Comparison of ENCODE assay signal across 8 cellular contexts in genomic region chr12:10214131-10214876, GRCh38. TPM values are rescaled to one million over a fixed set of nuclear protein-coding genes. Genes with fewer than 3 reads are reported as not detected.
DNase-seq lines count a peak whose midpoint lies in the region; ATAC-seq, FAIRE-seq and TF ChIP-seq lines count a peak whose summit lies in the region.

No MANE protein-coding gene starts in this region.

- TSS peak; percentile 53 for BruUV-seq in K562 (replicated peaks; lab: Mats Ljungman, UMichigan)

- in situ Hi-C loops in K562 (cut with MboI), result no loop called here

- peak overlapping the region; percentile 82; the same call in 1 of the 2 replicates for H2AFZ ChIP-seq in K562 (ENCODE audit: low read depth, low read length)

- ATAC-seq in K562, result no peak; the same call in 2 of the 3 replicates

- peaks cover 11% of the 10 kb centered on the region; the same call in 1 of the 2 replicates for H3K36me3 ChIP-seq in BLaER1
- H3K36me3 ChIP-seq in HUES48 (ENCODE audit: control insufficient read depth, insufficient read depth, low read length), result peaks cover 20% of the 10 kb centered on the region
- peaks cover 2% of the 10 kb centered on the region; the same call in 1 of the 3 replicates for H3K36me3 ChIP-seq in K562 (ENCODE audit: control insufficient read depth, insufficient read depth, low read length)
- peaks cover 4 to 9% (median 7%) of the 10 kb centered on the region in 4 donors for H3K36me3 ChIP-seq in liver (ENCODE audit: control insufficient read depth in 4 of 4, insufficient read depth in 3 of 4, low read depth in 1 of 4, low read length in 3 of 4)
- peaks cover 12 to 14% of the 10 kb centered on the region in 2 donors for H3K36me3 ChIP-seq in thyroid gland

- no peak for TF ChIP-seq RAD21 in K562 (CRISPR knock-in tag; conservative IDR thresholded peaks at IDR 0.05 in 1 of 2, IDR thresholded peaks at IDR 0.05 in 1 of 2)
- no peak for TF ChIP-seq RAD21 in liver (IDR thresholded peaks at IDR 0.05)

- POLR2A ChIA-PET in K562 (lab: Yijun Ruan, JAX), result interaction anchor here (0.6 to 0.8 kb wide), 4 partner anchors 9 to 1684 kb away, joined by 3 read pairs; no protein-coding TSS in a partner anchor

- H3K27ac ChIP-seq in BLaER1 (no peak overlapping the region), HUES48 (ENCODE audit: low read depth, low read length) (peak overlapping the region; percentile 99), K562 (ENCODE audit: extremely low read depth, low read depth, low read length) (peak overlapping the region; percentile 88), liver (ENCODE audit: low read depth in 1 of 2, low read length in 2 of 2) (peak overlapping the region; percentile 100), thyroid gland (peak overlapping the region; percentile 99 to 100 (median 99))

- H3K9me1 ChIP-seq in K562 (ENCODE audit: control insufficient read depth, insufficient read depth, low read length), result no peaks in the 10 kb centered on the region

- peak overlapping the region; percentile 92 for H3K4me2 ChIP-seq in BLaER1
- peak overlapping the region; percentile 86 for H3K4me2 ChIP-seq in K562 (ENCODE audit: insufficient read depth, low read length)

- DNase-seq in K562 (ENCODE audit: extremely low read depth in 1 of 4, low spot score in 3 of 4) (peak in 3 of 4 experiments; percentile 6 to 17 (median 10)), thyroid gland (no peak), 8988T (no peak), NCI-H1930 (lab: John Stamatoyannopoulos, UW) (no peak), NCI-H1694 treated with DMSO at 0.1 percent for 48 hours (lab: John Stamatoyannopoulos, UW) (no peak)

- peak overlapping the region; percentile 81 for H3K4me3 ChIP-seq in BLaER1
- peak overlapping the region; percentile 77 for H3K4me3 ChIP-seq in HUES48 (ENCODE audit: low read depth, low read length)
- H3K4me3 ChIP-seq in K562, result peak overlapping the region; percentile 81
- peak overlapping the region; percentile 74 to 93 (median 89) for H3K4me3 ChIP-seq in liver (ENCODE audit: low read depth in 1 of 3, low read length in 3 of 3)
- H3K4me3 ChIP-seq in thyroid gland (replicated peaks in 1 of 3), result peak overlapping the region; percentile 60 to 83 (median 75)

- H4K20me1 ChIP-seq in BLaER1, result 0 out of 2 replicates have a peak, but pooled peaks cover 19% of the 10 kb centered on the region
- H4K20me1 ChIP-seq in K562 (replicated peaks; ENCODE audit: control insufficient read depth, insufficient read depth, low read length), result no peaks in the 10 kb centered on the region

- no peak for TF ChIP-seq EP300 in K562 (IDR thresholded peaks at IDR 0.05; ENCODE audit: low read length)

- no peaks in the 10 kb centered on the region; the same call in 1 of the 2 replicates for H3K27me3 ChIP-seq in BLaER1
- H3K27me3 ChIP-seq in HUES48 (ENCODE audit: control insufficient read depth, insufficient read depth, low read length), result no peaks in the 10 kb centered on the region
- H3K27me3 ChIP-seq in K562 (ENCODE audit: control insufficient read depth in 2 of 2, insufficient read depth in 2 of 2, low read length in 2 of 2), result no peaks in the 10 kb centered on the region
- H3K27me3 ChIP-seq in liver (ENCODE audit: control insufficient read depth in 4 of 4, insufficient read depth in 4 of 4, low read length in 3 of 4), result no peaks in the 10 kb centered on the region
- no peaks in the 10 kb centered on the region for H3K27me3 ChIP-seq in thyroid gland

- CTCF ChIA-PET in K562 (lab: Yijun Ruan, JAX; ENCODE audit: low intra/inter-chr PET ratio), result no interaction called here

- H3K9ac ChIP-seq in BLaER1 (no peak overlapping the region), HUES48 (ENCODE audit: low read depth, low read length) (peak overlapping the region; percentile 58), K562 (ENCODE audit: insufficient read depth in 1 of 2, low read depth in 2 of 2, low read length in 2 of 2) (peak overlapping the region; percentile 85 to 91), liver (ENCODE audit: low read depth in 1 of 2, low read length in 2 of 2) (peak overlapping the region; percentile 94 to 99)

- H3K4me1 ChIP-seq in BLaER1, result peaks cover 20% of the 10 kb centered on the region
- H3K4me1 ChIP-seq in HUES48 (ENCODE audit: control insufficient read depth, insufficient read depth, low read length), result peaks cover 18% of the 10 kb centered on the region
- H3K4me1 ChIP-seq in K562 (replicated peaks in 1 of 2; ENCODE audit: control insufficient read depth in 2 of 2, insufficient read depth in 2 of 2, low read length in 2 of 2), result peaks cover 12 to 22% of the 10 kb centered on the region in 2 experiments
- peaks cover 0 to 16% (median 7%) of the 10 kb centered on the region in 4 donors for H3K4me1 ChIP-seq in liver (ENCODE audit: control insufficient read depth in 4 of 4, insufficient read depth in 4 of 4, low read length in 3 of 4)
- H3K4me1 ChIP-seq in thyroid gland, result peaks cover 13 to 14% of the 10 kb centered on the region in 2 donors

- TF ChIP-seq CTCF in K562 (IDR thresholded peaks at IDR 0.05 in 2 of 3, conservative IDR thresholded peaks at IDR 0.05 in 1 of 3; ENCODE audit: insufficient read depth in 2 of 3, low read depth in 1 of 3, low read length in 3 of 3) (no peak), liver (IDR thresholded peaks at IDR 0.05; ENCODE audit: low read depth, low read length, missing input control) (no peak), thyroid gland (IDR thresholded peaks at IDR 0.05) (no peak)

- no peak for FAIRE-seq in K562 (lab: Jason Lieb, UNC)

- WGBS in K562 (ENCODE audit: insufficient coverage, low coverage, missing lambda C conversion rate), result 11% methylated on average over 10 of the region's 10 CpGs
- WGBS in liver, result 11% methylated on average over 10 of the region's 10 CpGs
- 42 to 51% methylated on average over 10 of the region's 10 CpGs for WGBS in thyroid gland, 2 donors

- H3K79me2 ChIP-seq in K562 (ENCODE audit: control insufficient read depth, insufficient read depth, low read length), result peaks cover 18% of the 10 kb centered on the region

- intact Hi-C loops in K562 (cut with micrococcal nuclease), result no loop called here
- intact Hi-C loops in thyroid gland (cut with DNase I), result no loop called here

- no peak for TF ChIP-seq POLR2A in K562 (conservative IDR thresholded peaks at IDR 0.05)
- no peak for TF ChIP-seq POLR2A in thyroid gland (IDR thresholded peaks at IDR 0.05)

- H3K9me3 ChIP-seq in BLaER1, result no peaks in the 10 kb centered on the region
- no peaks in the 10 kb centered on the region for H3K9me3 ChIP-seq in HUES48 (ENCODE audit: control insufficient read depth, insufficient read depth, low read length)
- H3K9me3 ChIP-seq in K562 (replicated peaks; ENCODE audit: control insufficient read depth, insufficient read depth, low read depth, low read length), result no peaks in the 10 kb centered on the region
- H3K9me3 ChIP-seq in liver (ENCODE audit: control insufficient read depth in 4 of 4, low read length in 3 of 4), result no peaks in the 10 kb centered on the region
- H3K9me3 ChIP-seq in thyroid gland, result no peaks in the 10 kb centered on the region

RNA-seq across cellular contexts. Expression of gene GABARAPL1, which starts 1.6 kb away (rescaled TPM):
- total RNA-seq in K562 (2011; cell fraction: chromatin; rRNA removed; ENCODE audit: low replicate concordance), result 8.9 and 12.1 TPM in 2 replicates
- 8.7 and 12.1 TPM in 2 replicates for total RNA-seq in K562 (2011; cell fraction: nucleolus; rRNA removed)
- total RNA-seq in K562 (2011; cell fraction: nucleoplasm; rRNA removed), result 13.8 and 16.3 TPM in 2 replicates
- 8.8 and 10.1 TPM in 2 replicates for total RNA-seq in K562 (2014; rRNA removed)
- total RNA-seq in K562 (2014; rRNA removed; fragmentation: Illumina TruSeq; extraction: Trizol), result 11.6 and 15.3 TPM in 2 replicates
- total RNA-seq in K562 (2015; rRNA removed; fragmentation: Illumina TruSeq; extraction: Trizol), result 5.5 TPM in 2 replicates
- 10.6 and 11.7 TPM in 2 replicates for total RNA-seq in K562 (2021)
- polyA plus RNA-seq in K562 (2011; rRNA removed), result 11.0 and 15.7 TPM in 2 replicates
- 6.1 and 8.0 TPM in 2 replicates for polyA plus RNA-seq in K562 (2011; cell fraction: cytosol; rRNA removed)
- polyA plus RNA-seq in K562 (2011; cell fraction: nucleus; rRNA removed), result 11.3 and 13.2 TPM in 2 replicates
- 10.7 and 19.8 TPM in 2 replicates for polyA plus RNA-seq in K562 (2012)
- polyA plus RNA-seq in K562 (2014; fragmentation: Illumina TruSeq; extraction: Trizol), result 15.9 and 17.9 TPM in 2 replicates
- 1 to 10 TPM; 2.3 to 3.2 TPM for polyA plus RNA-seq in K562 (2014; fragmentation: Nextera tagmentation; extraction: Ambion mirVana)
- polyA plus RNA-seq in K562 (2014; rRNA removed), result 11.3 and 11.7 TPM in 2 replicates
- 7.7 and 9.1 TPM in 2 replicates for polyA minus RNA-seq in K562 (2011; rRNA and poly(A)+ RNA removed)
- polyA minus RNA-seq in K562 (2011; cell fraction: cytosol; rRNA and poly(A)+ RNA removed), result 3.6 and 5.4 TPM in 2 replicates
- 4.2 and 5.9 TPM in 2 replicates for polyA minus RNA-seq in K562 (2011; cell fraction: nucleus; rRNA and poly(A)+ RNA removed)
- total RNA-seq in liver, result 10 to 100 TPM; 50.8 to 55.1 TPM
- polyA plus RNA-seq in liver, result 100 to 1,000 TPM in 1 of 2 donors, 10 to 100 TPM in 1; 18.0 to 118 TPM
- 100 to 1,000 TPM; 115 to 216 (median 148) TPM for total RNA-seq in thyroid gland

RNA-seq across cellular contexts. Expression of gene TMEM52B, which starts 35.5 kb away (rescaled TPM):
- total RNA-seq in K562 (2011; cell fraction: chromatin; rRNA removed; ENCODE audit: low replicate concordance), result not detected in 2 replicates
- total RNA-seq in K562 (2011; cell fraction: nucleolus; rRNA removed), result not detected in 2 replicates
- not detected in 2 replicates for total RNA-seq in K562 (2011; cell fraction: nucleoplasm; rRNA removed)
- total RNA-seq in K562 (2014; rRNA removed) (not detected in 2 replicates), K562 (2014; rRNA removed; fragmentation: Illumina TruSeq; extraction: Trizol) (not detected in 2 replicates), K562 (2015; rRNA removed; fragmentation: Illumina TruSeq; extraction: Trizol) (not detected in 2 replicates), K562 (2021) (not detected in 2 replicates), liver (under 1 TPM in 1 of 2 donors, not detected in 1; 0.37 TPM), thyroid gland (not detected)
- polyA plus RNA-seq in K562 (2011; rRNA removed) (not detected in 2 replicates), K562 (2014; fragmentation: Illumina TruSeq; extraction: Trizol) (not detected in 2 replicates), K562 (2014; fragmentation: Nextera tagmentation; extraction: Ambion mirVana) (not detected), K562 (2014; rRNA removed) (not detected in 2 replicates), liver (not detected)
- not detected in 2 replicates for polyA plus RNA-seq in K562 (2011; cell fraction: cytosol; rRNA removed)
- not detected in 2 replicates for polyA plus RNA-seq in K562 (2011; cell fraction: nucleus; rRNA removed)
- not detected in 2 replicates for polyA plus RNA-seq in K562 (2012)
- polyA minus RNA-seq in K562 (2011; rRNA and poly(A)+ RNA removed), result not detected in 2 replicates
- not detected in 2 replicates for polyA minus RNA-seq in K562 (2011; cell fraction: cytosol; rRNA and poly(A)+ RNA removed)
- not detected in 2 replicates for polyA minus RNA-seq in K562 (2011; cell fraction: nucleus; rRNA and poly(A)+ RNA removed)

RNA-seq across cellular contexts. Expression of gene OLR1, which starts 42.4 kb away (rescaled TPM):
- total RNA-seq in K562 (2011; cell fraction: chromatin; rRNA removed; ENCODE audit: low replicate concordance), result not detected in 2 replicates
- not detected in 2 replicates for total RNA-seq in K562 (2011; cell fraction: nucleolus; rRNA removed)
- total RNA-seq in K562 (2011; cell fraction: nucleoplasm; rRNA removed), result not detected in 2 replicates
- total RNA-seq in K562 (2014; rRNA removed), result not detected in 2 replicates
- total RNA-seq in K562 (2014; rRNA removed; fragmentation: Illumina TruSeq; extraction: Trizol), result not detected in 2 replicates
- total RNA-seq in K562 (2015; rRNA removed; fragmentation: Illumina TruSeq; extraction: Trizol), result not detected in 2 replicates
- total RNA-seq in K562 (2021), result 0.45 TPM in 1 of 2 replicates, not detected in the other
- polyA plus RNA-seq in K562 (2011; rRNA removed), result not detected in 2 replicates
- polyA plus RNA-seq in K562 (2011; cell fraction: cytosol; rRNA removed), result not detected in 2 replicates
- not detected in 2 replicates for polyA plus RNA-seq in K562 (2011; cell fraction: nucleus; rRNA removed)
- polyA plus RNA-seq in K562 (2012), result not detected in 2 replicates
- polyA plus RNA-seq in K562 (2014; fragmentation: Illumina TruSeq; extraction: Trizol), result not detected in 2 replicates
- not detected for polyA plus RNA-seq in K562 (2014; fragmentation: Nextera tagmentation; extraction: Ambion mirVana)
- polyA plus RNA-seq in K562 (2014; rRNA removed), result not detected in 2 replicates
- 0.69 TPM in 1 of 2 replicates, not detected in the other for polyA minus RNA-seq in K562 (2011; rRNA and poly(A)+ RNA removed)
- not detected in 2 replicates for polyA minus RNA-seq in K562 (2011; cell fraction: cytosol; rRNA and poly(A)+ RNA removed)
- polyA minus RNA-seq in K562 (2011; cell fraction: nucleus; rRNA and poly(A)+ RNA removed), result 0.11 TPM in 1 of 2 replicates, not detected in the other
- total RNA-seq in liver, result under 1 TPM in 1 of 2 donors, not detected in 1; 0.37 TPM
- under 1 TPM in 1 of 2 donors, not detected in 1; 0.13 TPM for polyA plus RNA-seq in liver
- 1 to 10 TPM in 2 of 4 donors, under 1 TPM in 2; 0.33 to 2.4 (median 0.87) TPM for total RNA-seq in thyroid gland

Comparison
In these comparisons a context has a peak if more than half of its experiments do, and no peak if none do; other contexts are left out.
1. DNase-seq: peak in K562 (3 of 4); none in thyroid gland (0 of 2), 8988T (single experiment), NCI-H1930 (0 of 2) and NCI-H1694 treated with DMSO at 0.1 percent for 48 hours (single experiment).
2. Peak in every context shown above with its lines, with median percentiles within 50 percentile points of each other: H3K4me3 ChIP-seq.